In the genomic region with DNA sequence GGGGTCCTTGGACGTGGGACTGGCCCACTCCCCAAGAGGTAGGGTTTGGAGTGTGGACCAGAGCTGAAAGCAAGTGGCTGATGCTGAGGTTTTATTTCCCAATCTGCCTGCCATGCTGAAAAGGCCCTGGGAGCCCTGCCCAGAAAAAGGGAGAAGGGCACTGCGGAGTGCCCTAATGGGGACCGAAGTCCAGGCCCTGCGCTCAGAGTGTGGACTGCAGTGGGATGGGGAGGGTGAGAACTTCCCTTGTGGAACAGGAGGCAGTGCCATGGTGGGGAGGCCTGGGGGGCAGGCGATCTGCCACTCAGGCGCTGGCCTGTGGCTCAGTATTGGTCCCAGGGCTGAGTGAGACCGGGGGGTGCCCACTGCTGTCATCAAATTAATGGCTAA, we compare ENCODE assay signal across 18 cellular contexts. TPM values are rescaled to one million over a fixed set of nuclear protein-coding genes. Genes with fewer than 3 reads are reported as not detected.
"Had no signal": no experiment of that assay in that cellular context is flagged by ENCODE, and none has a peak within 500 bp of the region (broad histone marks: within the 10 kb centered on the region; RNA-seq: fewer than 3 reads in every experiment).

No MANE protein-coding gene starts in this region.

- FAIRE-seq: bronchial epithelial cell had no signal

- H3K9ac ChIP-seq: parathyroid adenoma had no signal

- H3K9me3 Mint-ChIP-seq: activated naive CD8-positive, alpha-beta T cell treated with anti-CD3 and anti-CD28 coated beads, Interleukin-2, amount 10 ng/mL, durations not matched to agents 7 days and 5 days; immature natural killer cell; stimulated activated naive B cell treated with anti-CD40 and anti-IgM and Interleukin-4, amounts not matched to agents 10 μg/mL and 1 μg/mL and 100 μg/mL, for 72 hours; type B pancreatic cell had no signal

- H2AFZ ChIP-seq: parathyroid adenoma had no signal

- ATAC-seq: activated CD8-positive, alpha-beta T cell treated with anti-CD3 and anti-CD28 coated beads, Interleukin-2, amount 10 ng/mL, durations not matched to agents 7 days and 5 days; left colon; stimulated activated naive B cell treated with anti-CD40 and anti-IgM and Interleukin-4, amounts not matched to agents 10 μg/mL and 1 μg/mL and 100 μg/mL, for 72 hours had no signal

- H3K4me3 Mint-ChIP-seq: activated CD8-positive, alpha-beta T cell treated with anti-CD3 and anti-CD28 coated beads, Interleukin-2, amount 10 ng/mL, durations not matched to agents 7 days and 5 days; activated naive CD8-positive, alpha-beta T cell treated with anti-CD3 and anti-CD28 coated beads, Interleukin-2, amount 10 ng/mL, durations not matched to agents 7 days and 5 days; type B pancreatic cell had no signal

- H3K27me3 ChIP-seq: esophagus muscularis mucosa had no signal

- H3K9me3 ChIP-seq: esophagus muscularis mucosa had no signal

- H3K36me3 ChIP-seq: esophagus muscularis mucosa had no signal

- H3K79me2 ChIP-seq: parathyroid adenoma had no signal

- H3K4me3 ChIP-seq: esophagus muscularis mucosa had no signal

- H3K4me1 ChIP-seq: parathyroid adenoma had no signal

- H3K36me3 Mint-ChIP-seq: activated naive CD8-positive, alpha-beta T cell treated with anti-CD3 and anti-CD28 coated beads, Interleukin-2, amount 10 ng/mL, durations not matched to agents 7 days and 5 days; immature natural killer cell; stimulated activated naive B cell treated with anti-CD40 and anti-IgM and Interleukin-4, amounts not matched to agents 10 μg/mL and 1 μg/mL and 100 μg/mL, for 72 hours; type B pancreatic cell had no signal

- H3K27ac ChIP-seq: esophagus muscularis mucosa, parathyroid adenoma had no signal

- DNase-seq: activated CD4-positive, alpha-beta T cell treated with anti-CD3 and anti-CD28 coated beads for 1 hour; activated CD8-positive, alpha-beta memory T cell treated with anti-CD3 and anti-CD28 coated beads, Interleukin-2, amount 50 U/mL, for 48 hours; activated CD8-positive, alpha-beta T cell treated with anti-CD3 and anti-CD28 coated beads, Interleukin-2, amount 10 ng/mL, durations not matched to agents 7 days and 5 days; activated naive CD8-positive, alpha-beta T cell treated with anti-CD3 and anti-CD28 coated beads, Interleukin-2, amount 10 ng/mL, durations not matched to agents 7 days and 5 days; aorta; immature natural killer cell; left colon; mesenchymal stem cell; stimulated activated naive B cell treated with anti-CD40 and anti-IgM and Interleukin-4, amounts not matched to agents 10 μg/mL and 1 μg/mL and 100 μg/mL, for 72 hours; T-helper 9 cell had no signal

- H3K27ac Mint-ChIP-seq: activated CD8-positive, alpha-beta T cell treated with anti-CD3 and anti-CD28 coated beads, Interleukin-2, amount 10 ng/mL, durations not matched to agents 7 days and 5 days; activated naive CD8-positive, alpha-beta T cell treated with anti-CD3 and anti-CD28 coated beads, Interleukin-2, amount 10 ng/mL, durations not matched to agents 7 days and 5 days; type B pancreatic cell had no signal

- H3K27me3 Mint-ChIP-seq: stimulated activated naive B cell treated with anti-CD40 and anti-IgM and Interleukin-4, amounts not matched to agents 10 μg/mL and 1 μg/mL and 100 μg/mL, for 72 hours; type B pancreatic cell had no signal

RNA-seq across cellular contexts. Expression of a gene that starts 4.3 kb away (rescaled TPM):
- total RNA-seq: activated CD8-positive, alpha-beta T cell treated with anti-CD3 and anti-CD28 coated beads, Interleukin-2, amount 10 ng/mL, durations not matched to agents 7 days and 5 days; activated naive CD8-positive, alpha-beta T cell treated with anti-CD3 and anti-CD28 coated beads, Interleukin-2, amount 10 ng/mL, durations not matched to agents 7 days and 5 days; aorta; bronchial epithelial cell; esophagus muscularis mucosa; fibroblast of villous mesenchyme; left colon; renal cortical epithelial cell; skeletal muscle tissue had no signal
- polyA plus RNA-seq: aorta, neural cell had no signal

RNA-seq across cellular contexts. Expression of a gene that starts 6.9 kb away (rescaled TPM):
- total RNA-seq: bronchial epithelial cell, fibroblast of villous mesenchyme, renal cortical epithelial cell had no signal
- polyA plus RNA-seq: neural cell had no signal

RNA-seq across cellular contexts. Expression of a gene that starts 10.7 kb away (rescaled TPM):
- total RNA-seq: fibroblast of villous mesenchyme, skeletal muscle tissue had no signal
